In genomic region chr17:29677835-29678223, GRCh38 we compare ENCODE assay signal across 9 cellular contexts. TPM values are rescaled to one million over a fixed set of nuclear protein-coding genes. Genes with fewer than 3 reads are reported as not detected.
DNase-seq lines count a peak whose midpoint lies in the region; TF ChIP-seq lines count a peak whose summit lies in the region.
"Not testable (repeated sequence)": the region's sequence is repeated elsewhere in the genome, so short reads cannot be mapped to it uniquely, and the experiment has no call there.
"Had no signal": no experiment of that assay in that cellular context is flagged by ENCODE, and none has a peak within 500 bp of the region (broad histone marks: within the 10 kb centered on the region; RNA-seq: fewer than 3 reads in every experiment).

No MANE protein-coding gene starts in this region.

- H2BK5ac ChIP-seq in mesenchymal stem cell (ENCODE audit: low read depth, low read length, poor library complexity, severe bottlenecking), result not testable (repeated sequence)

- peaks cover 21% of the 10 kb centered on the region for H3K4me1 ChIP-seq in ACC112 (ENCODE audit: control insufficient read depth, insufficient read depth, low read length, unreplicated experiment)
- peaks cover 67% of the 10 kb centered on the region for H3K4me1 ChIP-seq in Loucy (ENCODE audit: insufficient read depth, low read length, poor library complexity, severe bottlenecking)
- peaks cover 0 to 34% (median 12%) of the 10 kb centered on the region in 3 donors for H3K4me1 ChIP-seq in esophagus squamous epithelium
- peaks cover 83% of the 10 kb centered on the region for H3K4me1 ChIP-seq in left ventricle myocardium inferior
- H3K4me1 ChIP-seq in mesenchymal stem cell (ENCODE audit: control insufficient read depth, insufficient read depth, low read depth, low read length), result not testable (repeated sequence)
- peaks cover 37 to 52% (median 51%) of the 10 kb centered on the region in 3 donors for H3K4me1 ChIP-seq in skeletal muscle tissue (ENCODE audit: control insufficient read depth in 3 of 3, insufficient read depth in 3 of 3, low read length in 3 of 3)
- H3K4me1 ChIP-seq in tibial nerve, result peaks cover 5 to 82% (median 46%) of the 10 kb centered on the region in 4 donors

- not testable (repeated sequence) for H4K91ac ChIP-seq in mesenchymal stem cell (ENCODE audit: low read length)

- not testable (repeated sequence) for H2BK120ac ChIP-seq in mesenchymal stem cell (ENCODE audit: low read depth, low read length)

- TF ChIP-seq EP300 in tibial nerve (IDR thresholded peaks at IDR 0.05), result not testable (repeated sequence)

- H3K9me3 ChIP-seq in Loucy (ENCODE audit: insufficient read depth, low read depth, low read length); esophagus squamous epithelium; left ventricle myocardium inferior (replicated peaks); mesenchymal stem cell (ENCODE audit: control insufficient read depth, low read length); skeletal muscle tissue (ENCODE audit: control insufficient read depth in 3 of 3, low read length in 3 of 3); tibial nerve: not testable (repeated sequence)

- peak overlapping the region; percentile 67 for H3K4me2 ChIP-seq in Loucy (ENCODE audit: low read depth, low read length, poor library complexity, severe bottlenecking)
- not testable (repeated sequence) for H3K4me2 ChIP-seq in mesenchymal stem cell (ENCODE audit: low read length, poor library complexity, severe bottlenecking)

- H3K27ac ChIP-seq in ACC112 (ENCODE audit: low read depth, low read length) (peak overlapping the region; percentile 69), esophagus squamous epithelium (peak overlapping the region; percentile 29 to 79 (median 67)), left ventricle myocardium inferior (replicated peaks) (peak overlapping the region; percentile 81), skeletal muscle tissue (ENCODE audit: low read depth, low read length) (peak overlapping the region; percentile 82), tibial nerve (peak overlapping the region; percentile 29 to 88 (median 69))
- H3K27ac ChIP-seq in mesenchymal stem cell (ENCODE audit: low read length, poor library complexity, severe bottlenecking), result not testable (repeated sequence)

- H3K36me3 ChIP-seq in ACC112 (ENCODE audit: insufficient read depth, low read length); Loucy (ENCODE audit: insufficient read depth, low read length); mesenchymal stem cell (ENCODE audit: control insufficient read depth in 1 of 2, insufficient read depth in 2 of 2, low read depth in 1 of 2, low read length in 2 of 2); tibial nerve: not testable (repeated sequence)
- H3K36me3 ChIP-seq in esophagus squamous epithelium, result peaks cover 0 to 30% (median 0%) of the 10 kb centered on the region in 3 donors
- H3K36me3 ChIP-seq in left ventricle myocardium inferior, result peaks cover 12% of the 10 kb centered on the region
- peaks cover 0 to 11% (median 6%) of the 10 kb centered on the region in 3 donors for H3K36me3 ChIP-seq in skeletal muscle tissue (ENCODE audit: control insufficient read depth in 3 of 3, insufficient read depth in 3 of 3, low read length in 3 of 3)

- peak overlapping the region; percentile 58 for H3K9ac ChIP-seq in Loucy (ENCODE audit: low read depth, low read length, poor library complexity, severe bottlenecking)
- H3K9ac ChIP-seq in mesenchymal stem cell (ENCODE audit: low read length), result peak overlapping the region; percentile 62
- H3K9ac ChIP-seq in skeletal muscle tissue (ENCODE audit: low read depth in 1 of 3, low read length in 3 of 3), result peak overlapping the region in 1 of 3 donors; percentile 51

- TF ChIP-seq POLR2A in esophagus squamous epithelium (IDR thresholded peaks at IDR 0.05); tibial nerve (IDR thresholded peaks at IDR 0.05): not testable (repeated sequence)

- H3K4me3 ChIP-seq in ACC112 (ENCODE audit: low read depth, low read length); esophagus squamous epithelium; left ventricle myocardium inferior; tibial nerve: not testable (repeated sequence)
- H3K4me3 ChIP-seq in Loucy (ENCODE audit: low read length, poor library complexity, severe bottlenecking), result peak overlapping the region; percentile 43
- H3K4me3 ChIP-seq in mesenchymal stem cell (ENCODE audit: insufficient read depth in 1 of 2, low read depth in 1 of 2, low read length in 2 of 2), result peak overlapping the region in 1 of 2 experiments; percentile 25
- H3K4me3 ChIP-seq in skeletal muscle tissue (ENCODE audit: low read length in 3 of 3), result peak overlapping the region in 1 of 3 donors; percentile 30

- not testable (repeated sequence) for H2BK15ac ChIP-seq in mesenchymal stem cell (ENCODE audit: low read depth, poor library complexity, severe bottlenecking)

- H3K79me1 ChIP-seq in mesenchymal stem cell (replicated peaks; ENCODE audit: low read length, poor library complexity, severe bottlenecking), result not testable (repeated sequence)

- not testable (repeated sequence) for H3K18ac ChIP-seq in mesenchymal stem cell (ENCODE audit: low read depth in 1 of 2, low read length in 2 of 2)

- H3K23ac ChIP-seq in mesenchymal stem cell (ENCODE audit: low read length in 2 of 2), result not testable (repeated sequence)

- 60 to 70% methylated on average over 1 of the region's 1 CpG for WGBS in esophagus squamous epithelium, 2 donors
- 92% methylated on average over 1 of the region's 1 CpG for WGBS in mesenchymal stem cell
- WGBS in tibial nerve, 2 donors, result 50 to 52% methylated on average over 1 of the region's 1 CpG

- H3K4ac ChIP-seq in mesenchymal stem cell (ENCODE audit: low read depth in 1 of 2, low read length in 2 of 2), result not testable (repeated sequence)

- intact Hi-C loops in esophagus squamous epithelium (cut with DNase I); left ventricle myocardium inferior (cut with micrococcal nuclease): not testable (repeated sequence)

- peak; percentile 61 for DNase-seq in amniotic epithelial cell (ENCODE audit: low read depth)
- not testable (repeated sequence) for DNase-seq in esophagus squamous epithelium (lab: John Stamatoyannopoulos, UW); left ventricle myocardium inferior; mesenchymal stem cell; tibial nerve (ENCODE audit: low spot score in 2 of 2)

- peaks cover 18% of the 10 kb centered on the region; the same call in 1 of the 2 replicates for H3F3A ChIP-seq in Loucy (ENCODE audit: low read depth)

- not testable (repeated sequence) for H3K9me2 ChIP-seq in Loucy (replicated peaks; ENCODE audit: low read depth, low read length)

- not testable (repeated sequence) for TF ChIP-seq CTCF in Loucy (conservative IDR thresholded peaks at IDR 0.05; ENCODE audit: low read length); esophagus squamous epithelium (IDR thresholded peaks at IDR 0.05); left ventricle myocardium inferior (IDR thresholded peaks at IDR 0.05; ENCODE audit: borderline replicate concordance); tibial nerve (IDR thresholded peaks at IDR 0.05)

- H3K14ac ChIP-seq in mesenchymal stem cell (ENCODE audit: low read length in 2 of 2), result not testable (repeated sequence)

- H3K27me3 ChIP-seq in ACC112 (ENCODE audit: insufficient read depth, low read length); Loucy (ENCODE audit: insufficient read depth, low read length, poor library complexity, severe bottlenecking); esophagus squamous epithelium; left ventricle myocardium inferior (ENCODE audit: low read depth); mesenchymal stem cell (ENCODE audit: control insufficient read depth in 1 of 2, insufficient read depth in 1 of 2, low read length in 2 of 2); skeletal muscle tissue (ENCODE audit: control insufficient read depth in 3 of 3, insufficient read depth in 3 of 3, low read length in 3 of 3); tibial nerve: not testable (repeated sequence)

- not testable (repeated sequence) for H2AFZ ChIP-seq in ACC112 (ENCODE audit: low read length, unreplicated experiment); Loucy (ENCODE audit: low read length); mesenchymal stem cell (ENCODE audit: low read depth, low read length)

- H2BK12ac ChIP-seq in mesenchymal stem cell (ENCODE audit: low read length in 2 of 2), result not testable (repeated sequence)

- H4K20me1 ChIP-seq in Loucy (ENCODE audit: insufficient read depth, low read length, poor library complexity, severe bottlenecking), result not testable (repeated sequence)

- H3K79me2 ChIP-seq in ACC112 (ENCODE audit: control insufficient read depth, insufficient read depth, low read length, unreplicated experiment); Loucy (ENCODE audit: insufficient read depth, low read length): not testable (repeated sequence)

- not testable (repeated sequence) for H2AK5ac ChIP-seq in mesenchymal stem cell (ENCODE audit: low read length, severe bottlenecking)

- not testable (repeated sequence) for H4K8ac ChIP-seq in mesenchymal stem cell (ENCODE audit: low read length)

RNA-seq across cellular contexts. Expression of gene CORO6, which starts 55.1 kb away (rescaled TPM):
- total RNA-seq in esophagus squamous epithelium, result 10 to 100 TPM in 1 of 4 donors, 1 to 10 TPM in 3; 2.0 to 39.9 (median 6.5) TPM
- 101 TPM for total RNA-seq in left ventricle myocardium inferior
- 2.9 TPM for polyA plus RNA-seq in mesenchymal stem cell (2013, experiment 1 of 2)
- polyA plus RNA-seq in mesenchymal stem cell (2013, experiment 2 of 2), result 2.5 TPM
- 43.3 TPM for total RNA-seq in skeletal muscle tissue
- 100 to 1,000 TPM in 2 of 4 donors, 10 to 100 TPM in 2; 34.5 to 139 (median 83.1) TPM for total RNA-seq in tibial nerve
- polyA plus RNA-seq: CD4-positive, alpha-beta memory T cell had no signal
